ENCODE assay signal across 23 cellular contexts in the genomic region with DNA sequence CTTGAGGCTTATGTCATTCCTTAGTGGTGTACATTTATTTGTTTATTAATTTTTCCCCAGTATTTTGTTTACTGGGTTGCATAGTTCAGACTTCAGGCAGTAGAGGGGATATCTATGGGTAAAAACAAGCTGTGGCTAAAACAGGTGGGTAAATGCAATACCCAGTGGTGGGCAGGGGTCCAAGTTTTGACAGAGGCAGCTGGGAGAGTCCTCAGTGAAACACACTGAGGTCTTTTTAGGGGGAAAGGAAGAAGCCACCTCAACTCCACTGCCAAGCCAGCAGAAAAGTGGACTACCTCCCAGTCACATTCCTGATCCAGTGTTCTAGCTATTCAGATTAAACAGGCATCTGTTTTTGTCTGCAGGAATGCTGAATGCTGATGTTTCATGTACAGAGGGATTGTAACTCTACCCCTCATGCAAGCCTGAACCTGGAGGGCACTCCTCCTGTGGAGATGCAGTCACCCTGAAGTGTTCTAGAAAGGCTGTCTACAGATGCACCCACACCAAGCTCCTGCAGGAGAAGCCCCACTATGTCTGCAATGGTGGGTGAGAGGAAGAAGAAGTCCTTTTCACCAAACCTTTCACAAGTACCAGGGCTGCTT.
"Had no signal": no experiment of that assay in that cellular context is flagged by ENCODE, and none has a peak within 500 bp of the region (broad histone marks: within the 10 kb centered on the region; RNA-seq: fewer than 3 reads in every experiment).

No MANE protein-coding gene starts in this region.

- H3K36me3 Mint-ChIP-seq: immature natural killer cell; stimulated activated memory B cell treated with anti-CD40 and anti-IgM and Interleukin-4, amounts not matched to agents 10 μg/mL and 1 μg/mL and 100 μg/mL, for 72 hours had no signal

- DNase-seq: dorsolateral prefrontal cortex; effector CD4-positive, alpha-beta T cell; hypothalamus; immature natural killer cell; islet precursor cell; mesendoderm; midbrain; naive thymus-derived CD8-positive, alpha-beta T cell; nephron progenitor cell; nucleus accumbens; right cardiac atrium; sigmoid colon; spleen; stimulated activated CD4-positive, alpha-beta T cell treated with anti-CD3 and anti-CD28 coated beads, Interleukin-4, amount 100 ng/mL, for 4 hours; stimulated activated naive CD8-positive, alpha-beta T cell treated with anti-CD3 and anti-CD28 coated beads, Interleukin-15, Interleukin-2, amounts not matched to agents 100 U/mL and 50 U/mL, for 24 hours; substantia nigra; testis; tibial artery had no signal

- H3K36me3 ChIP-seq: esophagus muscularis mucosa, prostate gland, sigmoid colon, spleen, tibial artery had no signal

- H3K27me3 ChIP-seq: dorsolateral prefrontal cortex, esophagus muscularis mucosa, sigmoid colon, spleen, testis, tibial artery had no signal

- H3K4me1 ChIP-seq: esophagus muscularis mucosa, prostate gland, sigmoid colon, spleen, testis, tibial artery had no signal

- H3K4me3 Mint-ChIP-seq: immature natural killer cell; naive thymus-derived CD8-positive, alpha-beta T cell; nephron progenitor cell; stimulated activated memory B cell treated with anti-CD40 and anti-IgM and Interleukin-4, amounts not matched to agents 10 μg/mL and 1 μg/mL and 100 μg/mL, for 72 hours; type B pancreatic cell had no signal

- H3K27me3 Mint-ChIP-seq: naive thymus-derived CD8-positive, alpha-beta T cell; stimulated activated memory B cell treated with anti-CD40 and anti-IgM and Interleukin-4, amounts not matched to agents 10 μg/mL and 1 μg/mL and 100 μg/mL, for 72 hours; type B pancreatic cell had no signal

- H3K4me1 Mint-ChIP-seq: immature natural killer cell; naive thymus-derived CD8-positive, alpha-beta T cell; nephron progenitor cell; stimulated activated memory B cell treated with anti-CD40 and anti-IgM and Interleukin-4, amounts not matched to agents 10 μg/mL and 1 μg/mL and 100 μg/mL, for 72 hours had no signal

- H3K27ac ChIP-seq: dorsolateral prefrontal cortex, esophagus muscularis mucosa, prostate gland, sigmoid colon, skin epidermis, spleen, testis, tibial artery had no signal

- H3K27ac Mint-ChIP-seq: immature natural killer cell; naive thymus-derived CD8-positive, alpha-beta T cell; nephron progenitor cell; stimulated activated memory B cell treated with anti-CD40 and anti-IgM and Interleukin-4, amounts not matched to agents 10 μg/mL and 1 μg/mL and 100 μg/mL, for 72 hours; type B pancreatic cell had no signal

- H3K9me3 ChIP-seq: prostate gland, testis had no signal

- H3K4me3 ChIP-seq: dorsolateral prefrontal cortex, esophagus muscularis mucosa, prostate gland, sigmoid colon, skin epidermis, spleen, testis, tibial artery had no signal
